Comparison of ENCODE assay signal across 8 cellular contexts in the genomic region with DNA sequence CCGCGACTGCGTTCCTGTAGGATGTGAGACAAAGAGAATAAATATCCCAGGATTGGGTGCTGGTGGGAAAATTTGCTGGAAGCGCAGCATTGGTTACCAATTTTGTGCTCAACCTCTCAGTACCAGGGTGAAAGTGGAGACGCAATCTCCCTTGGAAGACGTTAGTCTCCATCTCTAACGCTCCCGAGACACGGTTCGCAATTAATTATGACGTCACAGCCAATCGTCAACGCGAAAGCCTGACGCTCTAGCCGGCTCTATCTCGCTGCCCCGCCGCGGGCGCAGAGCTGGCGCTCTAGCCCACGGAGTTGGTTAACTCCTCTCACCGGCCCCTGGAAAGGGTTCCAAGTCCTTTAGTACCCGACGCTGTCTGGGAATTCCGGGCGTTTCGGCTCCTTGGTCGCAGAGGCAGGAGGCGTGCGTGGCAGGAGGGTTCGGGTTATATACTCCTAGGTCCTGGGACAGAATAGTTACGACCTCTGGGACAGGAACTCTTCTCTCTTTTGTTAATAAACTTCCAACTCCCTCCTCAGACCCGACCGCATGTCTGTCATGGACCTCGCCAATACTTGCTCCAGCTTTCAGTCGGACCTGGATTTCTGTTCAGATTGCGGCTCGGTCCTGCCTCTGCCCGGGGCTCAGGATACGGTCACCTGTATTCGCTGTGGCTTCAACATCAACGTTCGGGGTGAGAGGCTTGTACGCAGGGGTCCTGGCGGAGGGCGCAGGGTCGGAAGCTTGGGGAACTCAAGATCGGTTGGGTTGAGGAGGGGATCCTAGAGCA. TPM values are rescaled to one million over a fixed set of nuclear protein-coding genes. Genes with fewer than 3 reads are reported as not detected.
DNase-seq lines count a peak whose midpoint lies in the region; ATAC-seq lines count a peak whose summit lies in the region.

POLR1H (plus strand) TSS at position 284 of the 784 bp plus-strand sequence; CDS start at position 544, 260 bp downstream.

- H3K9me3 Mint-ChIP-seq in activated naive CD4-positive, alpha-beta T cell treated with anti-CD3 and anti-CD28 coated beads, Interleukin-2, amount 50 U/mL, for 72 hours, result peaks cover 0 to 4% of the 10 kb centered on the region in 2 donors

- H3K27ac ChIP-seq in temporal lobe (ENCODE audit: low read depth, low read length), result peak within 1 kb of the TSS; percentile 57

- H3K27ac Mint-ChIP-seq in activated naive CD4-positive, alpha-beta T cell treated with anti-CD3 and anti-CD28 coated beads, Interleukin-2, amount 50 U/mL, for 72 hours, result peak within 1 kb of the TSS; percentile 91 to 99

- peaks cover 16 to 37% of the 10 kb centered on the region in 2 donors for H3K36me3 Mint-ChIP-seq in activated naive CD4-positive, alpha-beta T cell treated with anti-CD3 and anti-CD28 coated beads, Interleukin-2, amount 50 U/mL, for 72 hours

- peak; percentile 87 for ATAC-seq in HG02571 (IDR thresholded peaks at IDR 0.05; ENCODE audit: unreplicated experiment)
- ATAC-seq in activated naive CD4-positive, alpha-beta T cell treated with anti-CD3 and anti-CD28 coated beads, Interleukin-2, amount 50 U/mL, for 72 hours, result peak; percentile 89 to 94

- DNase-seq in GM04503 (ENCODE audit: low read depth) (peak; percentile 81), NCI-H1092 treated with DMSO at 0.1 percent for 48 hours (lab: John Stamatoyannopoulos, UW) (peak; percentile 94), SKM-1 (lab: John Stamatoyannopoulos, UW; ENCODE audit: unreplicated experiment) (peak; percentile 89), globus pallidus (ENCODE audit: low spot score) (peak; percentile 95), occipital lobe (lab: John Stamatoyannopoulos, UW) (peak; percentile 92)
- peak; percentile 79 to 85 for DNase-seq in activated naive CD4-positive, alpha-beta T cell treated with anti-CD3 and anti-CD28 coated beads, Interleukin-2, amount 50 U/mL, for 72 hours (ENCODE audit: low spot score in 2 of 2)

RNA-seq across cellular contexts. Expression of gene POLR1H, which starts in this region (rescaled TPM):
- 10 to 100 TPM; 52.7 to 65.6 TPM for total RNA-seq in activated naive CD4-positive, alpha-beta T cell treated with anti-CD3 and anti-CD28 coated beads, Interleukin-2, amount 50 U/mL, for 72 hours
- total RNA-seq in occipital lobe (13.9 TPM), temporal lobe (6.9 TPM)

Comparison
In these comparisons a context has a peak if more than half of its experiments do, and no peak if none do; other contexts are left out.
1. Peak in every context shown above with its lines: DNase-seq, ATAC-seq and H3K27ac ChIP-seq.